7 cellular contexts compared by ENCODE assay signal in the genomic region with DNA sequence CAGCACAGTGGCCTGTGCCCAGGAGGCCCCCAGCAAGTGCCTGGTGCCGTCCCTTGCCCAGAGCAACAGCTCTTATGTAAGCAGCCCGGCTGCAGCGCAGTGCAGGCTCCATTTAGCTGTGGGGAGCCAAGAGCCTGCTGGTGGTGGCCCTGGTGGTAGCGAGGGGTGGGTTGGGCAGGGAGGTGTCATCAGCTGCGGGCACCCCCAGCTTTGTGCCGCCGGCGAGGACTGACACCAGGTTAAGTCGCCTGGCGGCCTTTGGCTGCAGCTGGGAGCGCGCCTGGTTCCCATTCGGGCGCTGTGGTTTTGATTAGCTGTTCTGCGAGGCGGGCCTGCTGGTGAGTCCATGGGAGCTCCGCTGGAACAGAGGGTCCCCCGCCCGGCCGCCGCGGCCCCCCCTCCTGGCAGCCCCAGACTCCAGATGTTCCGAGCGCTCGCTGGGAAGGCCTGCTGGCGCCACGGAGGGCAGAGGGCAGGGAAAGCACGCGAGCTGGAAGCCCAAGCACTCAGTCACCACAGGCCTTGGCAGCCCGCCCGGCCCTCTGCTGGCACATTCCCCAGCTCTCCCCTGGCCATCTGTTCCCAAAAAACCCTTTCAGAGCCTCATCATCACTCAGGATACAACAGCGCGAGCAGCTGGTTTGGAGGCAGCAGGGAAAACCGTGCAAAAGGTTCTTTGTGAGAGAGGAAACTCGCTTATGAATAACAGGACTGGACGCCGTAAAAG. TPM values are rescaled to one million over a fixed set of nuclear protein-coding genes. Genes with fewer than 3 reads are reported as not detected.
A peak's percentile ranks its signal among the peaks of the same experiment; 100 is the strongest.
DNase-seq lines count a peak whose midpoint lies in the region; ATAC-seq, FAIRE-seq and TF ChIP-seq lines count a peak whose summit lies in the region.

No MANE protein-coding gene starts in this region.

- intact Hi-C loops in Panc1 (cut with micrococcal nuclease; ENCODE audit: unreplicated experiment), result no loop called here
- intact Hi-C loops in upper lobe of right lung (cut with DNase I), result no loop called here

- H3K9me3 Mint-ChIP-seq in stimulated activated effector memory CD8-positive, alpha-beta T cell treated with anti-CD3 and anti-CD28 coated beads, Interleukin-12 subunit alpha, Interleukin-12 subunit beta, amount 100 ng/mL, for 72 hours, result no peaks in the 10 kb centered on the region

- H3K27ac ChIP-seq in Panc1 (ENCODE audit: low read length), result peak overlapping the region; percentile 89
- peak overlapping the region; percentile 73 for H3K27ac ChIP-seq in upper lobe of right lung

- POLR2A ChIA-PET in Panc1 (lab: Charles Lee), result interaction anchor here (1.0 kb wide), 1 partner anchor 12 kb away, joined by 3 read pairs; no protein-coding TSS in a partner anchor

- ATAC-seq in Panc1 (peak; percentile 88), upper lobe of right lung (peak; percentile 91)
- ATAC-seq in stimulated activated effector memory CD8-positive, alpha-beta T cell treated with anti-CD3 and anti-CD28 coated beads, Interleukin-12 subunit alpha, Interleukin-12 subunit beta, amount 100 ng/mL, for 72 hours, result no peak

- no peak overlapping the region for H3K27ac Mint-ChIP-seq in stimulated activated effector memory CD8-positive, alpha-beta T cell treated with anti-CD3 and anti-CD28 coated beads, Interleukin-12 subunit alpha, Interleukin-12 subunit beta, amount 100 ng/mL, for 72 hours

- in situ Hi-C loops in Panc1 (cut with HindIII; ENCODE audit: low pct_unique_long_range_greater_than_20kb, low sequenced_read_pairs), result no loop called here

- H3K4me3 ChIP-seq in Panc1 (ENCODE audit: low read depth in 2 of 2, low read length in 2 of 2), result peak overlapping the region in 1 of 2 experiments; percentile 19; a peak in 2 of 4 replicates
- no peak overlapping the region for H3K4me3 ChIP-seq in upper lobe of right lung

- DNase-seq in HS-27A (ENCODE audit: low read depth), result peak; percentile 100
- peak; percentile 77 for DNase-seq in Panc1 (ENCODE audit: low read depth, low spot score)
- DNase-seq in lung microvascular endothelial cell (ENCODE audit: low read depth in 2 of 2), result peak; percentile 100
- peak; percentile 96 for DNase-seq in upper lobe of right lung
- no peak for DNase-seq in stimulated activated CD4-positive, alpha-beta T cell treated with anti-CD3 and anti-CD28 coated beads, Interleukin-4, amount 100 ng/mL, for 1 hour
- DNase-seq in stimulated activated effector memory CD8-positive, alpha-beta T cell treated with anti-CD3 and anti-CD28 coated beads, Interleukin-12 subunit alpha, Interleukin-12 subunit beta, amount 100 ng/mL, for 72 hours (ENCODE audit: low spot score in 2 of 2), result no peak

- H3K36me3 ChIP-seq in Panc1 (ENCODE audit: control insufficient read depth, insufficient read depth, low read length) (no peaks in the 10 kb centered on the region), upper lobe of right lung (peaks cover 34% of the 10 kb centered on the region)

- FAIRE-seq in endometrium (lab: Jason Lieb, UNC), result peak; percentile 99

- H3K9me3 ChIP-seq in Panc1 (ENCODE audit: control insufficient read depth, insufficient read depth, low read depth, low read length), result no peaks in the 10 kb centered on the region
- no peaks in the 10 kb centered on the region for H3K9me3 ChIP-seq in upper lobe of right lung

- TF ChIP-seq CTCF in Panc1 (IDR thresholded peaks at IDR 0.05), result no peak
- TF ChIP-seq CTCF in upper lobe of right lung (IDR thresholded peaks at IDR 0.05), result peak; percentile 27

- H3K4me1 Mint-ChIP-seq in stimulated activated effector memory CD8-positive, alpha-beta T cell treated with anti-CD3 and anti-CD28 coated beads, Interleukin-12 subunit alpha, Interleukin-12 subunit beta, amount 100 ng/mL, for 72 hours, result no peaks in the 10 kb centered on the region

- H3K4me1 ChIP-seq in Panc1 (ENCODE audit: control insufficient read depth, insufficient read depth, low read length) (peaks cover 66% of the 10 kb centered on the region), upper lobe of right lung (peaks cover 95% of the 10 kb centered on the region)

- no peaks in the 10 kb centered on the region for H3K36me3 Mint-ChIP-seq in stimulated activated effector memory CD8-positive, alpha-beta T cell treated with anti-CD3 and anti-CD28 coated beads, Interleukin-12 subunit alpha, Interleukin-12 subunit beta, amount 100 ng/mL, for 72 hours

- no TSS peak for BruUV-seq in Panc1 (replicated peaks; lab: Mats Ljungman, UMichigan)

- CTCF ChIA-PET in Panc1 (lab: Charles Lee), result interaction anchor here (0.6 to 1.4 kb wide), 6 partner anchors 9 to 235 kb away, joined by 3 to 8 read pairs (median 4); a partner anchor contains a TSS

- no peak overlapping the region for H3K4me3 Mint-ChIP-seq in stimulated activated effector memory CD8-positive, alpha-beta T cell treated with anti-CD3 and anti-CD28 coated beads, Interleukin-12 subunit alpha, Interleukin-12 subunit beta, amount 100 ng/mL, for 72 hours

- H3K27me3 ChIP-seq in Panc1 (ENCODE audit: control insufficient read depth, insufficient read depth, low read length) (no peaks in the 10 kb centered on the region), upper lobe of right lung (no peaks in the 10 kb centered on the region)

RNA-seq across cellular contexts. Expression of a gene that starts 18.4 kb away (rescaled TPM):
- 3.8 TPM for total RNA-seq in Panc1 (2021; ENCODE audit: unreplicated experiment)
- 3.7 TPM for polyA plus RNA-seq in Panc1 (2012; ENCODE audit: insufficient read length)
- 9.8 and 44.6 TPM in 2 replicates for total RNA-seq in lung microvascular endothelial cell
- 93.6 TPM for total RNA-seq in upper lobe of right lung

Comparison
In these comparisons a context has a peak if more than half of its experiments do, and no peak if none do; other contexts are left out.
1. DNase-seq: peak in HS-27A (single experiment), Panc1 (single experiment), lung microvascular endothelial cell (2 of 2) and upper lobe of right lung (single experiment); none in stimulated activated CD4-positive, alpha-beta T cell treated with anti-CD3 and anti-CD28 coated beads, Interleukin-4, amount 100 ng/mL, for 1 hour (single experiment) and stimulated activated effector memory CD8-positive, alpha-beta T cell treated with anti-CD3 and anti-CD28 coated beads, Interleukin-12 subunit alpha, Interleukin-12 subunit beta, amount 100 ng/mL, for 72 hours (0 of 2).